8 cellular contexts compared by ENCODE assay signal in the genomic region with DNA sequence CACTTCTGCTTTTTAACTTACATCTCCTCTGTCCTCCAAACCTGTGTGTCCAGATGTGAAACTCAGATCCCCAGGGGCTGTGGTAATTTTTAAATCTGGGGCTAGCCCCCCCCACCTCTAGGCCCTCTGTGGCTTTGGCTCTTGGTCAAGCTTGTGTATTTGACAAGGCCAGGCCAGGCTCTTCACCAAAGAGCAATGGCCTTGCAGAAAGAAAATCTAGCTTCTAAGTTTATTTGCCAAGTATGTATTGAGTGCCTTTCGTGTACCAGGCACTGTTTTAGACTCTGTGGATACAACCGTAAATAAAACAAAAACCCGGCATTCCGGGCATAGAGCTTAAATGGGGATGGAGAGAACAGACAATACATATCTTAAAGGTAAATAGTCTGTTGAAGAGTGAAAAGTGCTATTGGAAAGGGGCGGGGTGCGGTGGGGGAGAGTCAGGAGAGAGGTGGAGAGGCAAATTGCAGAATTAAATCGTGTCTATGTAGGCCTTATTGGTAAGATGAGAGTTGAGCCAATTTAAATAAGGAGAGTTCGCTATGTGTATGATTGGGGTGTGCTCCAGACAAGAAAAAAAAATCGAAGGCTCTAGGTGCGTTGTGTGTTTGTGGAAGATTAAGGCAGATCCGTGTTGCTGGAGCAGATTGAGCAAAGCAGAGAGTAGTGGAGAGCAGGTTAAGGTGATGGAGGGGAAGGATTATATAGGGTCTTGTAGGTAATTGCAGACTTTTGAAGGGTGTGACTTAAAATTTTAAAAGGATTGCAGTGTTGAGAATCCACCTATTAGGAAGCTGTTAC. TPM values are rescaled to one million over a fixed set of nuclear protein-coding genes. Genes with fewer than 3 reads are reported as not detected.
A peak's percentile ranks its signal among the peaks of the same experiment; 100 is the strongest.
DNase-seq lines count a peak whose midpoint lies in the region; ATAC-seq and TF ChIP-seq lines count a peak whose summit lies in the region.

No MANE protein-coding gene starts in this region.

- peak overlapping the region; percentile 79 for H3K4me3 ChIP-seq in DOHH2 (ENCODE audit: low read length)
- peak overlapping the region; percentile 91 to 95 (median 94) for H3K4me3 ChIP-seq in skeletal muscle tissue (ENCODE audit: low read length in 3 of 3)

- H3K27ac Mint-ChIP-seq in activated B cell treated with CpG ODN at 0.5 μM for 24 hours, result peak overlapping the region; percentile 92

- H3K9me3 ChIP-seq in DOHH2 (ENCODE audit: control insufficient read depth, insufficient read depth, low read length) (no peaks in the 10 kb centered on the region), skeletal muscle tissue (ENCODE audit: control insufficient read depth in 3 of 3, low read length in 3 of 3) (no peaks in the 10 kb centered on the region)

- peak overlapping the region; percentile 93 for H3K4me3 Mint-ChIP-seq in activated B cell treated with CpG ODN at 0.5 μM for 24 hours

- no peaks in the 10 kb centered on the region; the same call in 1 of the 2 replicates for H3F3A ChIP-seq in DOHH2 (ENCODE audit: control insufficient read depth, insufficient read depth)

- peak; percentile 16 for ATAC-seq in HG02642 (IDR thresholded peaks at IDR 0.05; ENCODE audit: poor library complexity, unreplicated experiment)
- ATAC-seq in activated B cell treated with CpG ODN at 0.5 μM for 24 hours (ENCODE audit: low read depth), result no peak
- ATAC-seq in left ventricle myocardium superior, result peak; percentile 28

- POLR2A ChIA-PET in activated B cell treated with CpG ODN at 0.5 μM for 24 hours (lab: Charles Lee), result interaction anchor here (0.5 to 2.0 kb wide), 9 partner anchors 10 to 1543 kb away, joined by 3 to 9 read pairs (median 4); partner anchors contain the start of genes CDIN1, LPCAT4 and ZNF770

- TF ChIP-seq CTCF in DOHH2 (IDR thresholded peaks at IDR 0.05; ENCODE audit: low read depth, low read length, poor library complexity, severe bottlenecking) (no peak), activated B cell treated with CpG ODN at 0.5 μM for 24 hours (IDR thresholded peaks at IDR 0.05) (no peak)

- no peaks in the 10 kb centered on the region for H3K27me3 ChIP-seq in DOHH2 (ENCODE audit: control insufficient read depth, low read length)
- H3K27me3 ChIP-seq in skeletal muscle tissue (ENCODE audit: control insufficient read depth in 3 of 3, insufficient read depth in 3 of 3, low read length in 3 of 3), result no peaks in the 10 kb centered on the region

- H3K4me1 Mint-ChIP-seq in activated B cell treated with CpG ODN at 0.5 μM for 24 hours, result peaks cover 30% of the 10 kb centered on the region

- H3K4me2 ChIP-seq in DOHH2 (ENCODE audit: low read length), result peak overlapping the region; percentile 95

- H3K36me3 ChIP-seq in DOHH2 (ENCODE audit: control insufficient read depth, low read length) (no peaks in the 10 kb centered on the region; the same call in 1 of the 2 replicates), skeletal muscle tissue (ENCODE audit: control insufficient read depth in 3 of 3, insufficient read depth in 3 of 3, low read length in 3 of 3) (no peaks in the 10 kb centered on the region)

- peaks cover 14% of the 10 kb centered on the region for H3K79me2 ChIP-seq in DOHH2 (ENCODE audit: control insufficient read depth, low read length)

- H3K9me3 Mint-ChIP-seq in activated B cell treated with CpG ODN at 0.5 μM for 24 hours, result peaks cover 3% of the 10 kb centered on the region

- H3K4me1 ChIP-seq in DOHH2 (ENCODE audit: control insufficient read depth, low read length) (peaks cover 28% of the 10 kb centered on the region), skeletal muscle tissue (ENCODE audit: control insufficient read depth in 3 of 3, insufficient read depth in 3 of 3, low read length in 3 of 3) (peaks cover 4 to 22% (median 6%) of the 10 kb centered on the region in 3 donors)

- H3K27ac ChIP-seq in DOHH2 (ENCODE audit: low read depth, low read length) (peak overlapping the region; percentile 78), skeletal muscle tissue (ENCODE audit: low read depth, low read length) (peak overlapping the region; percentile 96)

- H4K20me1 ChIP-seq in DOHH2 (ENCODE audit: control insufficient read depth, insufficient read depth, low read depth, low read length), result no peaks in the 10 kb centered on the region

- H3K9me2 ChIP-seq in DOHH2 (replicated peaks; ENCODE audit: control insufficient read depth, low read length), result no peaks in the 10 kb centered on the region

- no peak for DNase-seq in activated B cell treated with CpG ODN at 0.5 μM for 24 hours
- DNase-seq in left ventricle myocardium superior, result no peak
- DNase-seq in NCI-H82 treated with DMSO at 0.1 percent for 48 hours (lab: John Stamatoyannopoulos, UW; ENCODE audit: unreplicated experiment), result no peak
- no peak for DNase-seq in stimulated activated CD4-positive, alpha-beta T cell treated with anti-CD3 and anti-CD28 coated beads, Interleukin-4, amount 100 ng/mL, for 24 hours
- no peak for DNase-seq in NCI-H187 (lab: John Stamatoyannopoulos, UW)

- CTCF ChIA-PET in activated B cell treated with CpG ODN at 0.5 μM for 24 hours (lab: Charles Lee), result no interaction called here

- intact Hi-C loops in activated B cell treated with CpG ODN at 0.5 μM for 24 hours (cut with micrococcal nuclease), result loop anchor here (1.0 to 10.0 kb wide), 7 partner anchors 50 to 1556 kb away; partner anchors contain the start of genes AVEN, CDIN1, EMC4 and EMC7
- intact Hi-C loops in left ventricle myocardium superior (cut with micrococcal nuclease), result loop anchor here (10.0 kb wide), 1 partner anchor 118 kb away; no protein-coding TSS in a partner anchor

- H3K36me3 Mint-ChIP-seq in activated B cell treated with CpG ODN at 0.5 μM for 24 hours (ENCODE audit: low read depth), result peaks cover 6% of the 10 kb centered on the region

- peak overlapping the region; percentile 93 to 99 (median 98) for H3K9ac ChIP-seq in skeletal muscle tissue (ENCODE audit: low read depth in 1 of 3, low read length in 3 of 3)

- H3K27me3 Mint-ChIP-seq in activated B cell treated with CpG ODN at 0.5 μM for 24 hours, result no peaks in the 10 kb centered on the region

RNA-seq across cellular contexts. Expression of gene DPH6, which starts 0.8 kb away (rescaled TPM):
- total RNA-seq in activated B cell treated with CpG ODN at 0.5 μM for 24 hours (18.8 and 20.8 TPM in 2 replicates), left ventricle myocardium superior (17.3 TPM), skeletal muscle tissue (20.9 TPM)
